ENCODE assay signal across 9 cellular contexts in the genomic region with DNA sequence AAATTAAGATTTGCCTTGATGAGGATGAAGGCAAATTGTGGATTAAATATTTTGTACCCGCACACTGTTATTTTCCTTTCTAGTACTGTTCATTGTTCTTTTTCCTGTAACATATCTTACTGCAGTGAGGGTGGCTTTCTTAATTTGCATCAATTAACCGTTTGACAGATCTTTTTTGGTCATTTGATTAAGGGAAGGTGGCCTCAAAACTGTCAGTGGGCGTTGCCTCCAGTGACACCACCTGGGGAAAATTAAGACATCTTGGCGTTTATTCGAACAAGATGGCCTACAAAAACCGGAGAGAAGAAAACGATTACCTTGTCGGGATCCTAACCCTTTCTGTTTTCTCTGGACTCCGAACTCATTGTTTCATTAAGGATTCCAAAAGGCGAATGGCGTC. TPM values are rescaled to one million over a fixed set of nuclear protein-coding genes. Genes with fewer than 3 reads are reported as not detected.
DNase-seq lines count a peak whose midpoint lies in the region; TF ChIP-seq lines count a peak whose summit lies in the region.
"Had no signal": no experiment of that assay in that cellular context is flagged by ENCODE, and none has a peak within 500 bp of the region (broad histone marks: within the 10 kb centered on the region; RNA-seq: fewer than 3 reads in every experiment).

No MANE protein-coding gene starts in this region.

- H3K4me1 ChIP-seq in endodermal cell (ENCODE audit: control insufficient read depth, insufficient read depth, low read length) (peaks cover 6% of the 10 kb centered on the region), neutrophil (ENCODE audit: control insufficient read depth in 1 of 2, insufficient read depth in 1 of 2, low read depth in 1 of 2, low read length in 1 of 2) (peaks cover 73 to 79% of the 10 kb centered on the region in 2 experiments), transverse colon (peaks cover 0 to 25% (median 20%) of the 10 kb centered on the region in 4 donors)

- peaks cover 13% of the 10 kb centered on the region for H3K36me3 ChIP-seq in endodermal cell (ENCODE audit: control insufficient read depth, insufficient read depth, low read length)
- peaks cover 33% of the 10 kb centered on the region for H3K36me3 ChIP-seq in neutrophil
- no peaks in the 10 kb centered on the region for H3K36me3 ChIP-seq in transverse colon

- H3K9ac ChIP-seq in endodermal cell (ENCODE audit: extremely low read depth, low read length, poor library complexity, severe bottlenecking): peak overlapping the region; percentile 82

- peaks cover 7% of the 10 kb centered on the region for H3K27me3 Mint-ChIP-seq in endodermal cell (ENCODE audit: insufficient read depth)

- no peak for TF ChIP-seq EP300 in transverse colon (IDR thresholded peaks at IDR 0.05; ENCODE audit: low read depth)

- peak; percentile 9 for DNase-seq in DMS79 (lab: John Stamatoyannopoulos, UW)
- peak; percentile 62 to 72 for DNase-seq in NCI-H526 (lab: John Stamatoyannopoulos, UW)
- no peak for DNase-seq in endodermal cell
- no peak for DNase-seq in transverse colon
- no peak for DNase-seq in NCI-H2171 treated with DMSO at 0.1 percent for 48 hours (lab: John Stamatoyannopoulos, UW)
- no peak for DNase-seq in lower leg skin (ENCODE audit: low spot score in 2 of 2)
- no peak for DNase-seq in activated CD4-positive, alpha-beta T cell treated with anti-CD3 and anti-CD28 coated beads for 1 hour

- peaks cover 3% of the 10 kb centered on the region for H3K36me3 Mint-ChIP-seq in endodermal cell (ENCODE audit: low read depth)

- H3K9me3 Mint-ChIP-seq in endodermal cell: peaks cover 2% of the 10 kb centered on the region
- H3K9me3 Mint-ChIP-seq: T-helper 1 cell treated with Interleukin-12 subunit alpha and Interleukin-12 subunit beta and Interleukin-4 antibody, amounts not matched to agents 30 μg/mL and 1 μg/mL, for 36 hours had no signal

- peak overlapping the region; percentile 92 for H3K4me3 ChIP-seq in endodermal cell (ENCODE audit: low read length)
- H3K4me3 ChIP-seq in neutrophil (ENCODE audit: low read depth in 1 of 2, low read length in 1 of 2): peak overlapping the region; percentile 85 to 98
- H3K4me3 ChIP-seq in transverse colon: no peak overlapping the region
- no peak overlapping the region for H3K4me3 ChIP-seq in lower leg skin (ENCODE audit: low read depth, poor library complexity, severe bottlenecking)

- H3K4me3 Mint-ChIP-seq in endodermal cell: peak overlapping the region; percentile 90

- H3K27ac Mint-ChIP-seq in endodermal cell: peak overlapping the region; percentile 93
- H3K27ac Mint-ChIP-seq: T-helper 1 cell treated with Interleukin-12 subunit alpha and Interleukin-12 subunit beta and Interleukin-4 antibody, amounts not matched to agents 30 μg/mL and 1 μg/mL, for 36 hours had no signal

- intact Hi-C loops in transverse colon (cut with DNase I; ENCODE audit: low total_unique reads): no loop called here
- intact Hi-C loops in lower leg skin (cut with DNase I; ENCODE audit: low total_unique reads): loop anchor here (5.0 to 10.0 kb wide), 2 partner anchors 1065 to 1093 kb away; no protein-coding TSS in a partner anchor

- H3K27me3 ChIP-seq in endodermal cell (ENCODE audit: control insufficient read depth, insufficient read depth, low read length, poor library complexity, severe bottlenecking): no peaks in the 10 kb centered on the region
- H3K27me3 ChIP-seq in neutrophil: no peaks in the 10 kb centered on the region
- H3K27me3 ChIP-seq in transverse colon: peaks cover 36% of the 10 kb centered on the region

- H3K9me3 ChIP-seq in endodermal cell (ENCODE audit: control insufficient read depth, low read length) (no peaks in the 10 kb centered on the region), neutrophil (no peaks in the 10 kb centered on the region), transverse colon (no peaks in the 10 kb centered on the region)

- peaks cover 28% of the 10 kb centered on the region for H3K4me1 Mint-ChIP-seq in endodermal cell

- peak overlapping the region; percentile 91 for H3K27ac ChIP-seq in endodermal cell (ENCODE audit: low read depth, low read length)
- peak overlapping the region; percentile 92 for H3K27ac ChIP-seq in neutrophil
- no peak overlapping the region for H3K27ac ChIP-seq in transverse colon

- no peak for TF ChIP-seq CTCF in endodermal cell (conservative IDR thresholded peaks at IDR 0.05)
- no peak for TF ChIP-seq CTCF in neutrophil (IDR thresholded peaks at IDR 0.05)
- no peak for TF ChIP-seq CTCF in transverse colon (IDR thresholded peaks at IDR 0.05)
- TF ChIP-seq CTCF in lower leg skin (IDR thresholded peaks at IDR 0.05): no peak

- in situ Hi-C loops in transverse colon (cut with MboI; ENCODE audit: low pct_ligation_motif_present in 1 of 4, low pct_unique_long_range_greater_than_20kb in 1 of 4, low sequenced_read_pairs in 3 of 4): loop anchor here in 3 of 4 donors (10.0 kb wide), 3 partner anchors 1075 to 1095 kb away; no protein-coding TSS in a partner anchor

- 63 to 74% methylated on average over 8 to 11 of the region's 11 CpGs for WGBS in endodermal cell (ENCODE audit: insufficient coverage in 1 of 2, insufficient read length in 1 of 2), 2 experiments
- WGBS in transverse colon (ENCODE audit: low coverage in 1 of 2), 2 donors: 86% methylated on average over 11 of the region's 11 CpGs
- 69 to 75% methylated on average over 11 of the region's 11 CpGs for WGBS in lower leg skin, 2 donors

- TF ChIP-seq POLR2A in transverse colon (IDR thresholded peaks at IDR 0.05) (no peak), lower leg skin (IDR thresholded peaks at IDR 0.05) (no peak)

RNA-seq across cellular contexts. Expression of gene BASP1, which starts 2.0 kb away (rescaled TPM):
- 10 to 100 TPM; 60.3 to 63.0 TPM for total RNA-seq in endodermal cell
- polyA plus RNA-seq in endodermal cell (2013, experiment 1 of 2): 230 TPM
- 203 TPM for polyA plus RNA-seq in endodermal cell (2013, experiment 2 of 2)
- 10 to 100 TPM in 2 of 4 donors, 1 to 10 TPM in 2; 1.5 to 36.4 (median 9.2) TPM for total RNA-seq in transverse colon
- total RNA-seq in lower leg skin: 10 to 100 TPM; 22.1 to 37.1 (median 26.8) TPM

Comparison
In these comparisons a context has a peak if more than half of its experiments do, and no peak if none do; other contexts are left out.
1. DNase-seq: peak in DMS79 (single experiment) and NCI-H526 (2 of 2); none in endodermal cell (single experiment), transverse colon (single experiment), NCI-H2171 treated with DMSO at 0.1 percent for 48 hours (single experiment), lower leg skin (0 of 2) and activated CD4-positive, alpha-beta T cell treated with anti-CD3 and anti-CD28 coated beads for 1 hour (single experiment).
2. H3K27ac ChIP-seq: peak in endodermal cell (single experiment) and neutrophil (single experiment); none in transverse colon (0 of 4).
3. H3K4me3 ChIP-seq: peak in endodermal cell (single experiment) and neutrophil (2 of 2); none in transverse colon (0 of 4) and lower leg skin (single experiment).